ENCODE assay signal across 16 cellular contexts in genomic region chr12:52188658-52189057, GRCh38. TPM values are rescaled to one million over a fixed set of nuclear protein-coding genes. Genes with fewer than 3 reads are reported as not detected.
"Had no signal": no experiment of that assay in that cellular context is flagged by ENCODE, and none has a peak within 500 bp of the region (broad histone marks: within the 10 kb centered on the region; RNA-seq: fewer than 3 reads in every experiment).

No MANE protein-coding gene starts in this region.

- H3K27me3 ChIP-seq: heart left ventricle, stomach, uterus had no signal

- H3K27ac Mint-ChIP-seq: activated CD8-positive, alpha-beta memory T cell treated with anti-CD3 and anti-CD28 coated beads, Interleukin-2, amount 10 ng/mL, durations not matched to agents 7 days and 5 days; activated naive CD8-positive, alpha-beta T cell had no signal

- H3K27ac ChIP-seq: heart left ventricle, left ventricle myocardium inferior, stomach, uterus had no signal

- H3K36me3 Mint-ChIP-seq: activated CD8-positive, alpha-beta memory T cell treated with anti-CD3 and anti-CD28 coated beads, Interleukin-2, amount 10 ng/mL, durations not matched to agents 7 days and 5 days; activated naive CD8-positive, alpha-beta T cell had no signal

- H3K27me3 Mint-ChIP-seq: activated naive CD8-positive, alpha-beta T cell had no signal

- H3K9me3 ChIP-seq: heart left ventricle, left ventricle myocardium inferior, stomach, uterus had no signal

- H3K4me3 Mint-ChIP-seq: activated CD8-positive, alpha-beta memory T cell treated with anti-CD3 and anti-CD28 coated beads, Interleukin-2, amount 10 ng/mL, durations not matched to agents 7 days and 5 days; activated naive CD8-positive, alpha-beta T cell; activated T-cell treated with anti-CD3 and anti-CD28 coated beads, Interleukin-2, amount 50 U/mL, for 4 hours; nephron had no signal

- H3K4me3 ChIP-seq: heart left ventricle, left ventricle myocardium inferior, stomach, uterus had no signal

- DNase-seq: activated CD4-positive, alpha-beta T cell treated with anti-CD3 and anti-CD28 coated beads for 1 hour; activated CD4-positive, alpha-beta T cell treated with anti-CD3 and anti-CD28 coated beads, Interleukin-2, amount 50 U/mL, for 48 hours; activated CD8-positive, alpha-beta memory T cell treated with anti-CD3 and anti-CD28 coated beads, Interleukin-2, amount 10 ng/mL, durations not matched to agents 7 days and 5 days; activated gamma-delta T cell; activated T-cell treated with anti-CD3 and anti-CD28 coated beads, Interleukin-2, amount 50 U/mL, for 4 hours; heart left ventricle; islet precursor cell; left ventricle myocardium inferior; mesendoderm; stimulated activated CD4-positive, alpha-beta T cell treated with anti-CD3 and anti-CD28 coated beads, Interleukin-4, amount 100 ng/mL, for 4 hours; stomach; T1000; uterus had no signal

- H3K9me3 Mint-ChIP-seq: activated T-cell treated with anti-CD3 and anti-CD28 coated beads, Interleukin-2, amount 50 U/mL, for 4 hours; nephron had no signal

- H3K36me3 ChIP-seq: heart left ventricle, left ventricle myocardium inferior, stomach, uterus had no signal

RNA-seq across cellular contexts. Expression of gene KRT80, which starts 3.2 kb away (rescaled TPM):
- total RNA-seq: activated CD8-positive, alpha-beta memory T cell treated with anti-CD3 and anti-CD28 coated beads, Interleukin-2, amount 10 ng/mL, durations not matched to agents 7 days and 5 days; frontal cortex; left ventricle myocardium inferior had no signal

RNA-seq across cellular contexts. Expression of gene KRT7, which starts 44.4 kb away (rescaled TPM):
- total RNA-seq: frontal cortex, left ventricle myocardium inferior had no signal
